ENCODE assay signal across 14 cellular contexts in the genomic region with DNA sequence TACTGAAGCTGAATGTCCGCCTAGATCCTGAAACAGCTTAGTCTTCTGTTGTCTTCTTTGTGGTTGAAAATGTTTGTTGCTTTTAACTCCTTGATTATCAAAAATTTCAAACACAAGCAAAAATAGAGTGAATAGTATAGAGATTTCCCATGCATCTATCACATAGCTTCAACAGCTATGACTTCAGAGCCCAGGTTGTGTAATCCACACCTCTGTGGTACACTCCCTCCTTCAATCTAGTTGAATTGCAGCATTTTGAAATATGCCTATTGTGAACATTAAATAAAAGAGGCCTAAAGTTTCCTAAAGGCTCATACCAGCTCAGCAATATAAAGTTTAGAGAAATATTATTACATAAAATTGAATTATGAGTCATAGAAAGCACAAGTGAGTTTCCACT.
DNase-seq lines count a peak whose midpoint lies in the region; ATAC-seq and TF ChIP-seq lines count a peak whose summit lies in the region.
"Had no signal": no experiment of that assay in that cellular context is flagged by ENCODE, and none has a peak within 500 bp of the region (broad histone marks: within the 10 kb centered on the region; RNA-seq: fewer than 3 reads in every experiment).

No MANE protein-coding gene starts in this region.

- peak overlapping the region; percentile 58 to 76 (median 65) for H3K9ac ChIP-seq in BLaER1 treated with 17β-estradiol and CSF1 and Interleukin-3, amounts not matched to agents 10 nM and 100 nM

- peak overlapping the region; percentile 61 to 94 (median 83) for H3K4me2 ChIP-seq in BLaER1 treated with 17β-estradiol and CSF1 and Interleukin-3, amounts not matched to agents 10 nM and 100 nM

- H3K9me3 ChIP-seq in BLaER1 treated with 17β-estradiol and CSF1 and Interleukin-3, amounts not matched to agents 10 nM and 100 nM (replicated peaks in 1 of 11) = 0 out of 22 replicates have a peak, but pooled peaks cover 0 to 11% (median 0%) of the 10 kb centered on the region in 11 experiments
- H3K9me3 ChIP-seq in Peyer's patch (no peaks in the 10 kb centered on the region), mononuclear cell (ENCODE audit: low read depth, low read length) (no peaks in the 10 kb centered on the region)
- H3K9me3 ChIP-seq: BE2C, ovary, transverse colon had no signal

- TF ChIP-seq CTCF in Peyer's patch (IDR thresholded peaks at IDR 0.05) = no peak

- no peak for TF ChIP-seq POLR2A in Peyer's patch (IDR thresholded peaks at IDR 0.05)

- H3K27ac ChIP-seq in BLaER1 treated with 17β-estradiol and CSF1 and Interleukin-3, amounts not matched to agents 10 nM and 100 nM = peak overlapping the region in 10 of 11 experiments; percentile 44 to 82 (median 72); a peak in 21 of 22 replicates
- H3K27ac ChIP-seq in Peyer's patch = no peak overlapping the region
- H3K27ac ChIP-seq: foreskin keratinocyte, ovary had no signal

- peaks cover 33 to 62% (median 44%) of the 10 kb centered on the region in 10 experiments for H3K4me1 ChIP-seq in BLaER1 treated with 17β-estradiol and CSF1 and Interleukin-3, amounts not matched to agents 10 nM and 100 nM
- no peaks in the 10 kb centered on the region for H3K4me1 ChIP-seq in Peyer's patch
- H3K4me1 ChIP-seq in mononuclear cell (ENCODE audit: insufficient read depth, low read length) = peaks cover 62% of the 10 kb centered on the region
- H3K4me1 ChIP-seq: foreskin keratinocyte had no signal

- peak overlapping the region; percentile 38 to 71 (median 60) for H3K4me3 ChIP-seq in BLaER1 treated with 17β-estradiol and CSF1 and Interleukin-3, amounts not matched to agents 10 nM and 100 nM
- H3K4me3 ChIP-seq in Peyer's patch (peak overlapping the region in 3 of 4 donors; percentile 1 to 8 (median 6)), mononuclear cell (ENCODE audit: low read length) (peak overlapping the region; percentile 37)
- H3K4me3 ChIP-seq: ovary, transverse colon had no signal

- H4K20me1 ChIP-seq in BLaER1 treated with 17β-estradiol and CSF1 and Interleukin-3, amounts not matched to agents 10 nM and 100 nM = no peaks in the 10 kb centered on the region

- DNase-seq in Peyer's patch = no peak
- DNase-seq in activated CD4-positive, CD25-positive, alpha-beta regulatory T cell treated with anti-CD3 and anti-CD28 coated beads, Interleukin-2, amount 50 U/mL, for 72 hours = no peak
- no peak for DNase-seq in DMS53 (lab: John Stamatoyannopoulos, UW)
- DNase-seq in midbrain (lab: John Stamatoyannopoulos, UW) = no peak
- DNase-seq: BE2C, foreskin keratinocyte, NCI-H82, ovary, SHP77 treated with DMSO at 0.1 percent for 48 hours, transverse colon had no signal

- ATAC-seq in GM19438 (IDR thresholded peaks at IDR 0.05; ENCODE audit: low read depth, unreplicated experiment) (peak; percentile 29), GM18867 (IDR thresholded peaks at IDR 0.05; ENCODE audit: unreplicated experiment) (no peak)
- ATAC-seq: foreskin keratinocyte had no signal

- no peaks in the 10 kb centered on the region for H3K27me3 ChIP-seq in BLaER1 treated with 17β-estradiol and CSF1 and Interleukin-3, amounts not matched to agents 10 nM and 100 nM
- H3K27me3 ChIP-seq in Peyer's patch (no peaks in the 10 kb centered on the region), mononuclear cell (ENCODE audit: insufficient read depth, low read length) (no peaks in the 10 kb centered on the region)
- H3K27me3 ChIP-seq: BE2C, ovary, transverse colon had no signal

- H3K36me3 ChIP-seq in BLaER1 treated with 17β-estradiol and CSF1 and Interleukin-3, amounts not matched to agents 10 nM and 100 nM = no peaks in the 10 kb centered on the region
- H3K36me3 ChIP-seq in Peyer's patch = no peaks in the 10 kb centered on the region
- H3K36me3 ChIP-seq: BE2C, ovary, transverse colon had no signal

Comparison
In these comparisons a context has a peak if more than half of its experiments do, and no peak if none do; other contexts are left out.
1. H3K27ac ChIP-seq: peak in BLaER1 treated with 17β-estradiol and CSF1 and Interleukin-3, amounts not matched to agents 10 nM and 100 nM (10 of 11); none in Peyer's patch (0 of 4).
2. H3K4me3 ChIP-seq: peak in every context shown above with its lines; median percentile 60 in BLaER1 treated with 17β-estradiol and CSF1 and Interleukin-3, amounts not matched to agents 10 nM and 100 nM; 37 in mononuclear cell; 6 in Peyer's patch.